Comparison of ENCODE assay signal across 17 cellular contexts in the genomic region with DNA sequence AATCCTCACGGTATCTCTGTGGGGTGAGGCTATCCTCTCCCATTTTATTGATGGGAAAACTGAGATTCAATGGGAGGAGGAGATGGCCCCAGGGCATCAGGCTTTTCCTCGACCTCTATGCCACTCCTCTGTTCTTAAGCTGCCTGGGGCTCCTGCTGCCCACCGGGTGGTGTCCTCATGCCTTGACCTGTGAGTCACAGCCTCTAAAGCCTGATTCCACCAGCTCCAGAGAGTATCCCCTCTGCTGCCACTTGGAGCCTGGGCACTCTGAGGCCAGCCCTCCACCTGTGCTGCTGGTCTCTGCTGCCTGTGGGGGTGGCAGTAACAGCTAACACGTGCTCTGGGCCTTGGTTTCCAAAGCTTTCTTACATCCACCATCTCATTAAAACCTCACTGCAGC.
"Had no signal": no experiment of that assay in that cellular context is flagged by ENCODE, and none has a peak within 500 bp of the region (broad histone marks: within the 10 kb centered on the region; RNA-seq: fewer than 3 reads in every experiment).

No MANE protein-coding gene starts in this region.

- H3K36me3 Mint-ChIP-seq: activated CD4-positive, alpha-beta memory T cell treated with anti-CD3 and anti-CD28 coated beads for 36 hours; activated naive CD4-positive, alpha-beta T cell treated with anti-CD3 and anti-CD28 coated beads, Interleukin-2, amount 10 ng/mL, durations not matched to agents 7 days and 5 days; brain; T-cell; WTC11 had no signal

- H3K4me3 ChIP-seq: colonic mucosa, left ventricle myocardium inferior, stomach, upper lobe of left lung had no signal

- H3K27ac ChIP-seq: colonic mucosa, left ventricle myocardium inferior, stomach, upper lobe of left lung had no signal

- H3K27me3 ChIP-seq: colonic mucosa, upper lobe of left lung had no signal

- H3K4me1 Mint-ChIP-seq: activated naive CD4-positive, alpha-beta T cell treated with anti-CD3 and anti-CD28 coated beads, Interleukin-2, amount 10 ng/mL, durations not matched to agents 7 days and 5 days; activated naive CD8-positive, alpha-beta T cell treated with anti-CD3 and anti-CD28 coated beads, Interleukin-2, amount 50 U/mL, for 24 hours; T-cell had no signal

- H3K9me3 ChIP-seq: colonic mucosa, left ventricle myocardium inferior, stomach, upper lobe of left lung had no signal

- H3K4me3 Mint-ChIP-seq: activated CD4-positive, alpha-beta memory T cell treated with anti-CD3 and anti-CD28 coated beads for 36 hours; activated naive CD4-positive, alpha-beta T cell treated with anti-CD3 and anti-CD28 coated beads, Interleukin-2, amount 10 ng/mL, durations not matched to agents 7 days and 5 days; activated naive CD8-positive, alpha-beta T cell treated with anti-CD3 and anti-CD28 coated beads, Interleukin-2, amount 50 U/mL, for 24 hours; brain; nephron progenitor cell; T-cell; WTC11 had no signal

- DNase-seq: anterior cingulate cortex; central memory CD4-positive, alpha-beta T cell; foreskin melanocyte; left ventricle myocardium inferior; mammary epithelial cell; nucleus accumbens; upper lobe of left lung had no signal

- H3K36me3 ChIP-seq: colonic mucosa, left ventricle myocardium inferior, stomach, upper lobe of left lung had no signal

- H3K27ac Mint-ChIP-seq: activated CD4-positive, alpha-beta memory T cell treated with anti-CD3 and anti-CD28 coated beads for 36 hours; activated naive CD4-positive, alpha-beta T cell treated with anti-CD3 and anti-CD28 coated beads, Interleukin-2, amount 10 ng/mL, durations not matched to agents 7 days and 5 days; activated naive CD8-positive, alpha-beta T cell treated with anti-CD3 and anti-CD28 coated beads, Interleukin-2, amount 50 U/mL, for 24 hours; activated T-helper 2 cell treated with anti-CD3 and anti-CD28 coated beads, Interferon-gamma antibody, Interleukin-2, Interleukin-4, amounts not matched to agents 10 μg/mL and 5 μg/mL and 100 μg/mL, durations not matched to agents 14 hours and 24 hours and 36 hours; nephron progenitor cell; T-cell; WTC11 had no signal

- H3K9me3 Mint-ChIP-seq: activated CD4-positive, alpha-beta memory T cell treated with anti-CD3 and anti-CD28 coated beads for 36 hours; activated naive CD4-positive, alpha-beta T cell treated with anti-CD3 and anti-CD28 coated beads, Interleukin-2, amount 10 ng/mL, durations not matched to agents 7 days and 5 days; activated naive CD8-positive, alpha-beta T cell treated with anti-CD3 and anti-CD28 coated beads, Interleukin-2, amount 50 U/mL, for 24 hours; activated T-helper 2 cell treated with anti-CD3 and anti-CD28 coated beads, Interferon-gamma antibody, Interleukin-2, Interleukin-4, amounts not matched to agents 10 μg/mL and 5 μg/mL and 100 μg/mL, durations not matched to agents 14 hours and 24 hours and 36 hours; brain; nephron progenitor cell; T-cell; WTC11 had no signal
